In genomic region chr7:72244826-72245398, GRCh38 we compare ENCODE assay signal across 30 cellular contexts.
"Had no signal": no experiment of that assay in that cellular context is flagged by ENCODE, and none has a peak within 500 bp of the region (broad histone marks: within the 10 kb centered on the region; RNA-seq: fewer than 3 reads in every experiment).

No MANE protein-coding gene starts in this region.

- H3K27me3 ChIP-seq: cardiac muscle cell, MG63, SJCRH30 had no signal

- H3K9me3 ChIP-seq: MG63, SJCRH30 had no signal

- ATAC-seq: activated CD4-positive, CD25-positive, alpha-beta regulatory T cell treated with anti-CD3 and anti-CD28 coated beads, Interleukin-2, amount 50 U/mL, for 24 hours; activated CD8-positive, alpha-beta memory T cell treated with anti-CD3 and anti-CD28 coated beads, Interleukin-2, amount 10 ng/mL, durations not matched to agents 7 days and 5 days; activated T-cell treated with anti-CD3 and anti-CD28 coated beads, Interleukin-2, amount 50 U/mL, for 72 hours; activated T-helper 17 cell treated with anti-CD3 and anti-CD28 coated beads, Interleukin-2, amount 50 U/mL, for 72 hours; Panc1 had no signal

- H3K27ac ChIP-seq: cardiac muscle cell, KMS-11, SJCRH30, SK-N-MC had no signal

- H3K27me3 Mint-ChIP-seq: activated CD4-positive, alpha-beta memory T cell treated with anti-CD3 and anti-CD28 coated beads, Interleukin-2, amount 10 ng/mL, durations not matched to agents 7 days and 5 days; activated CD8-positive, alpha-beta memory T cell treated with anti-CD3 and anti-CD28 coated beads, Interleukin-2, amount 10 ng/mL, durations not matched to agents 7 days and 5 days; activated naive CD8-positive, alpha-beta T cell treated with anti-CD3 and anti-CD28 coated beads for 36 hours; activated T-helper 17 cell treated with anti-CD3 and anti-CD28 coated beads, Interleukin-2, amount 50 U/mL, for 72 hours had no signal

- H3K4me3 Mint-ChIP-seq: activated CD4-positive, alpha-beta memory T cell treated with anti-CD3 and anti-CD28 coated beads, Interleukin-2, amount 10 ng/mL, durations not matched to agents 7 days and 5 days; activated CD8-positive, alpha-beta memory T cell treated with anti-CD3 and anti-CD28 coated beads, Interleukin-2, amount 10 ng/mL, durations not matched to agents 7 days and 5 days; activated naive CD8-positive, alpha-beta T cell treated with anti-CD3 and anti-CD28 coated beads for 36 hours; activated T-cell treated with anti-CD3 and anti-CD28 coated beads, Interleukin-2, amount 50 U/mL, for 72 hours; activated T-helper 17 cell treated with anti-CD3 and anti-CD28 coated beads, Interleukin-2, amount 50 U/mL, for 72 hours; T-helper 1 cell treated with Interleukin-12 subunit alpha and Interleukin-12 subunit beta and Interleukin-4 antibody, amounts not matched to agents 30 μg/mL and 1 μg/mL, for 36 hours; T-helper 2 cell treated with Interferon-gamma antibody and Interleukin-4, amounts not matched to agents 5 μg/mL and 100 μg/mL, for 36 hours had no signal

- H3K4me1 Mint-ChIP-seq: activated CD4-positive, alpha-beta memory T cell treated with anti-CD3 and anti-CD28 coated beads, Interleukin-2, amount 10 ng/mL, durations not matched to agents 7 days and 5 days; activated CD8-positive, alpha-beta memory T cell treated with anti-CD3 and anti-CD28 coated beads, Interleukin-2, amount 10 ng/mL, durations not matched to agents 7 days and 5 days; activated naive CD8-positive, alpha-beta T cell treated with anti-CD3 and anti-CD28 coated beads for 36 hours; activated T-helper 17 cell treated with anti-CD3 and anti-CD28 coated beads, Interleukin-2, amount 50 U/mL, for 72 hours had no signal

- H3K36me3 ChIP-seq: cardiac muscle cell, MG63, SJCRH30 had no signal

- H3K4me3 ChIP-seq: cardiac muscle cell, MG63, SJCRH30, SK-N-MC had no signal

- H3K36me3 Mint-ChIP-seq: activated CD8-positive, alpha-beta memory T cell treated with anti-CD3 and anti-CD28 coated beads, Interleukin-2, amount 10 ng/mL, durations not matched to agents 7 days and 5 days; activated naive CD8-positive, alpha-beta T cell treated with anti-CD3 and anti-CD28 coated beads for 36 hours had no signal

- DNase-seq: activated CD4-positive, alpha-beta memory T cell treated with anti-CD3 and anti-CD28 coated beads, Interleukin-2, amount 10 ng/mL, durations not matched to agents 7 days and 5 days; activated CD4-positive, alpha-beta T cell treated with anti-CD3 and anti-CD28 coated beads for 4 hours; activated CD8-positive, alpha-beta memory T cell treated with anti-CD3 and anti-CD28 coated beads for 24 hours; activated CD8-positive, alpha-beta memory T cell treated with anti-CD3 and anti-CD28 coated beads, Interleukin-2, amount 10 ng/mL, durations not matched to agents 7 days and 5 days; activated effector memory CD4-positive, alpha-beta T cell treated with anti-CD3 and anti-CD28 coated beads, Interleukin-2, amount 50 U/mL, for 16 hours; activated naive CD4-positive, alpha-beta T cell; activated naive CD4-positive, alpha-beta T cell treated with anti-CD3 and anti-CD28 coated beads, Interleukin-2, amount 50 U/mL, for 16 hours; activated naive CD8-positive, alpha-beta T cell treated with anti-CD3 and anti-CD28 coated beads for 36 hours; activated T-cell treated with anti-CD3 and anti-CD28 coated beads, Interleukin-2, amount 50 U/mL, for 1 hour; activated T-cell treated with anti-CD3 and anti-CD28 coated beads, Interleukin-2, amount 50 U/mL, for 72 hours; amniotic stem cell; aorta; MG63; NCI-H1048; NCI-H1105 treated with DMSO at 0.1 percent for 48 hours; NCI-H1436; NCI-H1694; NCI-H1930; NCI-H345; NCI-H524 treated with DMSO at 0.1 percent for 48 hours; SHP77; SJCRH30 had no signal

- H3K27ac Mint-ChIP-seq: activated CD4-positive, alpha-beta memory T cell treated with anti-CD3 and anti-CD28 coated beads, Interleukin-2, amount 10 ng/mL, durations not matched to agents 7 days and 5 days; activated CD8-positive, alpha-beta memory T cell treated with anti-CD3 and anti-CD28 coated beads, Interleukin-2, amount 10 ng/mL, durations not matched to agents 7 days and 5 days; activated naive CD8-positive, alpha-beta T cell treated with anti-CD3 and anti-CD28 coated beads for 36 hours; activated T-cell treated with anti-CD3 and anti-CD28 coated beads, Interleukin-2, amount 50 U/mL, for 72 hours; activated T-helper 17 cell treated with anti-CD3 and anti-CD28 coated beads, Interleukin-2, amount 50 U/mL, for 72 hours; T-helper 1 cell treated with Interleukin-12 subunit alpha and Interleukin-12 subunit beta and Interleukin-4 antibody, amounts not matched to agents 30 μg/mL and 1 μg/mL, for 36 hours; T-helper 2 cell treated with Interferon-gamma antibody and Interleukin-4, amounts not matched to agents 5 μg/mL and 100 μg/mL, for 36 hours had no signal

- H3K4me1 ChIP-seq: SJCRH30 had no signal
